ENCODE assay signal across 1 cellular context in genomic region chr10:22682237-22683192, GRCh38.
TF ChIP-seq lines count a peak whose summit lies in the region.

No MANE protein-coding gene starts in this region.

TF ChIP-seq in HepG2, 621 proteins besides CTCF, POLR2A, EP300 and RAD21 (continued from another document):
- TF ChIP-seq HNF1A (IDR thresholded peaks at IDR 0.05; ENCODE audit: low read depth) (no peak), HNF1A (CRISPR knock-in tag; IDR thresholded peaks at IDR 0.05; ENCODE audit: borderline replicate concordance) (no peak), ZNF503 (CRISPR knock-in tag; IDR thresholded peaks at IDR 0.05) (no peak), ZMAT3 (CRISPR knock-in tag; conservative IDR thresholded peaks at IDR 0.05) (no peak), FOSL2 (CRISPR knock-in tag; IDR thresholded peaks at IDR 0.05) (peak; percentile 43), MED13 (CRISPR knock-in tag; IDR thresholded peaks at IDR 0.05) (no peak), EED (CRISPR knock-in tag; IDR thresholded peaks at IDR 0.05) (no peak), ZBTB2 (CRISPR knock-in tag; IDR thresholded peaks at IDR 0.05; ENCODE audit: low read depth) (no peak), CREM (IDR thresholded peaks at IDR 0.05) (peak; percentile 28; the same call in 1 of the 2 replicates), CREM (CRISPR knock-in tag; IDR thresholded peaks at IDR 0.05) (no peak), FLYWCH1 (CRISPR knock-in tag; IDR thresholded peaks at IDR 0.05) (no peak), ZNF652 (CRISPR knock-in tag; IDR thresholded peaks at IDR 0.05; ENCODE audit: borderline replicate concordance, low read depth) (peak; percentile 92), ZNF333 (CRISPR knock-in tag; IDR thresholded peaks at IDR 0.05; ENCODE audit: borderline replicate concordance) (no peak), ZNF282 (IDR thresholded peaks at IDR 0.05; ENCODE audit: partially characterized antibody) (no peak), FOXP1 (IDR thresholded peaks at IDR 0.05) (no peak; the same call in 1 of the 2 replicates), FOXP1 (CRISPR knock-in tag; IDR thresholded peaks at IDR 0.05) (peak; percentile 27; the same call in 1 of the 2 replicates), BRF2 (CRISPR knock-in tag; IDR thresholded peaks at IDR 0.05) (0 out of 2 replicates have a peak, but pooled peaks have one; percentile 13), PLRG1 (conservative IDR thresholded peaks at IDR 0.05) (no peak), LCORL (IDR thresholded peaks at IDR 0.05) (no peak), LCORL (CRISPR knock-in tag; IDR thresholded peaks at IDR 0.05) (peak; percentile 8; the same call in 1 of the 2 replicates), RORA (CRISPR knock-in tag; IDR thresholded peaks at IDR 0.05) (no peak), ZC3H13 (CRISPR knock-in tag; IDR thresholded peaks at IDR 0.05) (0 out of 2 replicates have a peak, but pooled peaks have one; percentile 3), ZNF670 (CRISPR knock-in tag; IDR thresholded peaks at IDR 0.05; ENCODE audit: borderline replicate concordance) (0 out of 2 replicates have a peak, but pooled peaks have one; percentile 13), MIXL1 (CRISPR knock-in tag; IDR thresholded peaks at IDR 0.05) (0 out of 2 replicates have a peak, but pooled peaks have one; percentile 43)
